ENCODE assay signal across 8 cellular contexts in the genomic region with DNA sequence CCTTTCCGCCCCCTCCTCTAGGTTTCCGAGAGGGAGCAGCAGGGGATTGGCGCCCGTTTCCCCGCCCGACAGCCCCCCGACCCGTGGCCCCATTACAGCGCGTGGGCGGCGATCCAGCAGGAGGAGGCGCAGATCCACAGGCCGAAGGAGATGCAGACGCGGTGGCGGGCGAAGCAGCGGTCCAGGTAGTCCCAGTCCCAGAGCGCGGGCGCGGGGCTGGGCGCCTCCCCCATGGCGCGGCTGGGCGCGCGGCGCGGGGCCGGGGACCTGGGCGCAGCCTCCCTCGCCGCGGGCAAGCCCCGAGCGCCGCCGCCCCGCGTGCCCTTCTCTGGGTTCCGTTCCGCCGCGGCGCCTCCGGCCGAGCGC. TPM values are rescaled to one million over a fixed set of nuclear protein-coding genes. Genes with fewer than 3 reads are reported as not detected.
DNase-seq lines count a peak whose midpoint lies in the region; ATAC-seq and TF ChIP-seq lines count a peak whose summit lies in the region.

No MANE protein-coding gene starts in this region.

- WGBS in esophagus squamous epithelium, 2 donors = 0% methylated on average over 3 of the region's 50 CpGs; no CpG with 5 or more reads in 1 of the 2 donors

- peak; percentile 31 for ATAC-seq in GM18873 (IDR thresholded peaks at IDR 0.05; ENCODE audit: low FRiP score, unreplicated experiment)
- ATAC-seq in HG03103 (IDR thresholded peaks at IDR 0.05; ENCODE audit: low read depth, unreplicated experiment) = peak; percentile 43
- peak; percentile 56 for ATAC-seq in omental fat pad (ENCODE audit: low FRiP score)
- ATAC-seq in HG02970 (IDR thresholded peaks at IDR 0.05; ENCODE audit: low FRiP score, unreplicated experiment) = no peak

- no peaks in the 10 kb centered on the region for H3K27me3 ChIP-seq in SJCRH30
- H3K27me3 ChIP-seq in esophagus squamous epithelium = no peaks in the 10 kb centered on the region

- intact Hi-C loops in esophagus squamous epithelium (cut with DNase I) = no loop called here

- H3K36me3 ChIP-seq in SJCRH30 (peaks cover 10% of the 10 kb centered on the region), esophagus squamous epithelium (peaks cover 0 to 18% (median 0%) of the 10 kb centered on the region in 3 donors)

- H3K4me1 ChIP-seq in SJCRH30 (no peaks in the 10 kb centered on the region), esophagus squamous epithelium (peaks cover 3 to 23% (median 3%) of the 10 kb centered on the region in 3 donors)

- 0 out of 2 replicates have a peak, but pooled peaks cover 4% of the 10 kb centered on the region for H3K9me3 ChIP-seq in SJCRH30 (replicated peaks)
- H3K9me3 ChIP-seq in esophagus squamous epithelium = no peaks in the 10 kb centered on the region

- no peak for TF ChIP-seq CTCF in AG10803 (conservative IDR thresholded peaks at IDR 0.05; ENCODE audit: low read length)
- TF ChIP-seq CTCF in esophagus squamous epithelium (IDR thresholded peaks at IDR 0.05) = no peak
- TF ChIP-seq CTCF in omental fat pad (IDR thresholded peaks at IDR 0.05) = no peak

- no peak for DNase-seq in AG10803 (ENCODE audit: low read depth)
- DNase-seq in SJCRH30 = peak; percentile 55 to 57
- no peak for DNase-seq in esophagus squamous epithelium (lab: John Stamatoyannopoulos, UW)
- DNase-seq in omental fat pad (ENCODE audit: low spot score) = no peak
- DNase-seq in foreskin melanocyte = no peak

- peak overlapping the region; percentile 78 for H3K4me3 ChIP-seq in AG10803 (ENCODE audit: low read length)
- H3K4me3 ChIP-seq in SJCRH30 = peak overlapping the region; percentile 61
- H3K4me3 ChIP-seq in esophagus squamous epithelium = peak overlapping the region; percentile 60 to 77 (median 69)

- TF ChIP-seq POLR2A in esophagus squamous epithelium (IDR thresholded peaks at IDR 0.05) = no peak

- H3K27ac ChIP-seq in SJCRH30 (peak overlapping the region; percentile 44), esophagus squamous epithelium (peak overlapping the region; percentile 76 to 90 (median 86))

RNA-seq across cellular contexts. Expression of a gene that starts 0.3 kb away (rescaled TPM):
- 8.0 and 9.4 TPM in 2 replicates for total RNA-seq in SJCRH30 (2014; rRNA removed; shearing (Covaris generic))
- total RNA-seq in esophagus squamous epithelium = 10 to 100 TPM in 1 of 4 donors, 1 to 10 TPM in 3; 4.7 to 11.9 (median 7.6) TPM
- total RNA-seq in omental fat pad = 10 to 100 TPM in 1 of 4 donors, 1 to 10 TPM in 3; 3.3 to 26.8 (median 7.5) TPM

RNA-seq across cellular contexts. Expression of a gene that starts 39.0 kb away (rescaled TPM):
- 35.6 and 35.9 TPM in 2 replicates for total RNA-seq in SJCRH30 (2014; rRNA removed; shearing (Covaris generic))
- 10 to 100 TPM; 25.6 to 42.0 (median 30.4) TPM for total RNA-seq in esophagus squamous epithelium
- total RNA-seq in omental fat pad = 10 to 100 TPM; 34.4 to 82.5 (median 35.2) TPM

RNA-seq across cellular contexts. Expression of a gene that starts 52.7 kb away (rescaled TPM):
- 1.9 TPM in 2 replicates for total RNA-seq in SJCRH30 (2014; rRNA removed; shearing (Covaris generic))
- total RNA-seq in esophagus squamous epithelium (10 to 100 TPM; 20.2 to 33.6 (median 31.9) TPM), omental fat pad (10 to 100 TPM; 13.0 to 59.3 (median 31.7) TPM)

Comparison
In these comparisons a context has a peak if more than half of its experiments do, and no peak if none do; other contexts are left out.
1. DNase-seq: peak in SJCRH30 (2 of 2); none in AG10803 (single experiment), esophagus squamous epithelium (single experiment), omental fat pad (single experiment) and foreskin melanocyte (single experiment).
2. Peak in every context shown above with its lines, with median percentiles within 50 percentile points of each other: H3K4me3 ChIP-seq.